17 cellular contexts compared by ENCODE assay signal in the genomic region with DNA sequence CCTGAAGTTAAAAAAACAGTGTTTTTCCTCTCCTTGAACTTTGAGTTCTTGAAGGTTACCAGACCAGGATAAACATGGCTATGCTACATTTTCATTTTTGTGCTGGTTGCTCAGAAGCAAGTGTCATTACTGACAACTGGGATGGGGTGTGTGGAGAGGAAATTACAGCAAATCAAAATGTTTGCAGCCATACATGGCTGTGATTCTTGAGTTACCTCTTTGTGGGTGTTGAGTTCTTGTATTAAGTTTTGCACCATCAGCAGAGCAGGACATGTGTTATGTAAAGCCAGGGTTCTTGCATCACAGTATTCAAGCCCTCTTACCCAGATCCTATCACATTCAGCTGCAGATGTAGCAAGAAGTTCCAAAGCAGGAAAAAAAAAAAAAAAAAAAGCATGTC. TPM values are rescaled to one million over a fixed set of nuclear protein-coding genes. Genes with fewer than 3 reads are reported as not detected.
DNase-seq lines count a peak whose midpoint lies in the region; TF ChIP-seq lines count a peak whose summit lies in the region.
"Had no signal": no experiment of that assay in that cellular context is flagged by ENCODE, and none has a peak within 500 bp of the region (broad histone marks: within the 10 kb centered on the region; RNA-seq: fewer than 3 reads in every experiment).

No MANE protein-coding gene starts in this region.

- H4K20me1 ChIP-seq in OCI-LY1 (ENCODE audit: insufficient read depth, low read length) (no peaks in the 10 kb centered on the region), osteoblast (ENCODE audit: insufficient read depth, low read length) (no peaks in the 10 kb centered on the region), OCI-LY7 (ENCODE audit: insufficient read depth, low read length) (no peaks in the 10 kb centered on the region)

- CTCF ChIA-PET in OCI-LY7 (lab: Charles Lee; ENCODE audit: unreplicated experiment): no interaction called here

- BruUV-seq in OCI-LY7 (replicated peaks; lab: Mats Ljungman, UMichigan): no TSS peak

- H3K9me2 ChIP-seq in OCI-LY1 (ENCODE audit: low read depth, low read length) (no peaks in the 10 kb centered on the region), OCI-LY7 (ENCODE audit: insufficient read depth, low read length) (no peaks in the 10 kb centered on the region)

- no peak overlapping the region for H3K4me3 ChIP-seq in OCI-LY1 (ENCODE audit: low read depth, low read length, poor library complexity, severe bottlenecking)
- no peak overlapping the region for H3K4me3 ChIP-seq in skeletal muscle cell (ENCODE audit: low read depth, low read length)
- H3K4me3 ChIP-seq in ascending aorta: no peak overlapping the region
- H3K4me3 ChIP-seq in osteoblast (ENCODE audit: insufficient read depth, low read length): no peak overlapping the region
- H3K4me3 ChIP-seq in OCI-LY7 (ENCODE audit: low read depth, low read length, poor library complexity, severe bottlenecking): no peak overlapping the region
- H3K4me3 ChIP-seq: mucosa of descending colon had no signal

- H3K9me3 ChIP-seq in OCI-LY1 (ENCODE audit: low read length): no peaks in the 10 kb centered on the region
- H3K9me3 ChIP-seq in ascending aorta: no peaks in the 10 kb centered on the region
- H3K9me3 ChIP-seq in osteoblast (ENCODE audit: low read depth, low read length): no peaks in the 10 kb centered on the region
- no peaks in the 10 kb centered on the region for H3K9me3 ChIP-seq in OCI-LY7 (ENCODE audit: low read length)
- H3K9me3 ChIP-seq: mucosa of descending colon had no signal

- H2AFZ ChIP-seq in OCI-LY1 (ENCODE audit: low read length): no peak overlapping the region
- no peak overlapping the region for H2AFZ ChIP-seq in osteoblast (ENCODE audit: low read length)
- H2AFZ ChIP-seq in OCI-LY7 (ENCODE audit: low read length): no peak overlapping the region

- DNase-seq in GF-D8 (lab: John Stamatoyannopoulos, UW): peak; percentile 41
- DNase-seq in fibroblast of the conjunctiva (ENCODE audit: low read depth): peak; percentile 68
- DNase-seq in skeletal muscle cell (ENCODE audit: low read depth): peak; percentile 57
- DNase-seq in ascending aorta (ENCODE audit: low spot score in 2 of 2): no peak
- no peak for DNase-seq in osteoblast (ENCODE audit: insufficient read length, low spot score, missing footprints)
- no peak for DNase-seq in OCI-LY7 (ENCODE audit: low spot score)
- DNase-seq: activated effector memory CD4-positive, alpha-beta T cell treated with anti-CD3 and anti-CD28 coated beads, Interleukin-2, amount 50 U/mL, for 16 hours; COR-L47; mucosa of descending colon; NCI-H1105; NCI-H345; posterior cingulate gyrus had no signal

- TF ChIP-seq CTCF in OCI-LY1 (IDR thresholded peaks at IDR 0.05; ENCODE audit: low read length) (no peak), ascending aorta (IDR thresholded peaks at IDR 0.05) (no peak), osteoblast (IDR thresholded peaks at IDR 0.05; ENCODE audit: extremely low read depth, low read depth, low read length) (no peak), OCI-LY7 (conservative IDR thresholded peaks at IDR 0.05; ENCODE audit: low read length) (no peak)

- POLR2A ChIA-PET in OCI-LY7 (lab: Charles Lee): no interaction called here

- H3F3A ChIP-seq in OCI-LY1 (ENCODE audit: insufficient read depth, low read length): no peaks in the 10 kb centered on the region

- H3K27me3 ChIP-seq in OCI-LY1 (ENCODE audit: insufficient read depth, low read length) (no peaks in the 10 kb centered on the region), ascending aorta (no peaks in the 10 kb centered on the region), osteoblast (ENCODE audit: insufficient read depth, low read length) (no peaks in the 10 kb centered on the region)

- H3K9ac ChIP-seq in OCI-LY1 (ENCODE audit: low read length): no peak overlapping the region

- no peaks in the 10 kb centered on the region for H3K36me3 ChIP-seq in OCI-LY1 (ENCODE audit: insufficient read depth, low read length)
- no peaks in the 10 kb centered on the region for H3K36me3 ChIP-seq in ascending aorta
- no peaks in the 10 kb centered on the region for H3K36me3 ChIP-seq in osteoblast (ENCODE audit: insufficient read depth, low read length)
- H3K36me3 ChIP-seq in OCI-LY7 (ENCODE audit: insufficient read depth, low read length): no peaks in the 10 kb centered on the region; the same call in 1 of the 2 replicates
- H3K36me3 ChIP-seq: WERI-Rb-1 had no signal

- no peak overlapping the region for H3K4me2 ChIP-seq in OCI-LY1 (ENCODE audit: low read length)
- no peak overlapping the region for H3K4me2 ChIP-seq in osteoblast (ENCODE audit: insufficient read depth, low read length)
- H3K4me2 ChIP-seq in OCI-LY7 (ENCODE audit: low read length): no peak overlapping the region

- H3K79me2 ChIP-seq in OCI-LY1 (ENCODE audit: insufficient read depth, low read length) (no peaks in the 10 kb centered on the region), osteoblast (ENCODE audit: insufficient read depth, low read length) (no peaks in the 10 kb centered on the region), OCI-LY7 (ENCODE audit: insufficient read depth, low read depth, low read length) (no peaks in the 10 kb centered on the region)

- intact Hi-C loops in ascending aorta (cut with DNase I) (loop anchor here (5.0 kb wide), 1 partner anchor 206 kb away; a partner anchor contains a TSS), OCI-LY7 (cut with micrococcal nuclease; ENCODE audit: unreplicated experiment) (loop anchor here (1.0 to 5.0 kb wide), 3 partner anchors 151 to 266 kb away; no protein-coding TSS in a partner anchor)

- H3K27ac ChIP-seq in OCI-LY1 (ENCODE audit: low read depth, low read length, poor library complexity, severe bottlenecking) (peak overlapping the region; percentile 46), ascending aorta (no peak overlapping the region), osteoblast (ENCODE audit: low read depth, low read length) (no peak overlapping the region), OCI-LY7 (ENCODE audit: low read depth, low read length, poor library complexity, severe bottlenecking) (no peak overlapping the region)
- H3K27ac ChIP-seq: WERI-Rb-1 had no signal

- H3K4me1 ChIP-seq in OCI-LY1 (ENCODE audit: insufficient read depth, low read length, severe bottlenecking): peaks cover 56% of the 10 kb centered on the region
- peaks cover 0 to 7% of the 10 kb centered on the region in 2 donors for H3K4me1 ChIP-seq in ascending aorta
- H3K4me1 ChIP-seq in osteoblast (ENCODE audit: insufficient read depth, low read length): peaks cover 18% of the 10 kb centered on the region
- H3K4me1 ChIP-seq in OCI-LY7 (ENCODE audit: insufficient read depth, low read length, poor library complexity, severe bottlenecking): peaks cover 55% of the 10 kb centered on the region

RNA-seq across cellular contexts. Expression of a gene that starts 53.9 kb away (rescaled TPM):
- 29.9 TPM for total RNA-seq in ascending aorta
- 34.4 and 47.4 TPM in 2 replicates for total RNA-seq in osteoblast
- total RNA-seq in OCI-LY7 (2014; rRNA removed; shearing (Covaris generic)): 28.5 and 34.1 TPM in 2 replicates
- 96.8 and 103 TPM in 2 replicates for total RNA-seq in OCI-LY7 (2022)

RNA-seq across cellular contexts. Expression of a gene that starts 57.1 kb away (rescaled TPM):
- total RNA-seq in ascending aorta (1.5 TPM), osteoblast (not detected in 2 replicates), OCI-LY7 (2022) (0.15 and 0.52 TPM in 2 replicates)
- total RNA-seq in OCI-LY7 (2014; rRNA removed; shearing (Covaris generic)): 0.25 and 0.28 TPM in 2 replicates
- total RNA-seq: activated CD8-positive, alpha-beta memory T cell treated with anti-CD3 and anti-CD28 coated beads for 36 hours; glomerular endothelial cell; mucosa of descending colon; temporal lobe had no signal

Comparison
In these comparisons a context has a peak if more than half of its experiments do, and no peak if none do; other contexts are left out.
1. DNase-seq: peak in GF-D8 (single experiment), fibroblast of the conjunctiva (single experiment) and skeletal muscle cell (single experiment); none in ascending aorta (0 of 2), osteoblast (single experiment) and OCI-LY7 (single experiment).